12 cellular contexts compared by ENCODE assay signal in genomic region chr3:102181202-102181920, GRCh38.
A peak's percentile ranks its signal among the peaks of the same experiment; 100 is the strongest.
DNase-seq lines count a peak whose midpoint lies in the region; ATAC-seq, FAIRE-seq and TF ChIP-seq lines count a peak whose summit lies in the region.
"Had no signal": no experiment of that assay in that cellular context is flagged by ENCODE, and none has a peak within 500 bp of the region (broad histone marks: within the 10 kb centered on the region; RNA-seq: fewer than 3 reads in every experiment).

No MANE protein-coding gene starts in this region.

- H3K36me3 ChIP-seq in Loucy (ENCODE audit: insufficient read depth, low read length) (no peaks in the 10 kb centered on the region), esophagus squamous epithelium (no peaks in the 10 kb centered on the region)
- H3K36me3 ChIP-seq: neutrophil had no signal

- H3K4me2 ChIP-seq in A549 (peak overlapping the region; percentile 78), Loucy (ENCODE audit: low read depth, low read length, poor library complexity, severe bottlenecking) (peak overlapping the region; percentile 89)

- H4K20me1 ChIP-seq in Loucy (ENCODE audit: insufficient read depth, low read length, poor library complexity, severe bottlenecking): no peaks in the 10 kb centered on the region

- H3K79me2 ChIP-seq in Loucy (ENCODE audit: insufficient read depth, low read length): no peaks in the 10 kb centered on the region

- H3K9me2 ChIP-seq in Loucy (replicated peaks; ENCODE audit: low read depth, low read length): no peaks in the 10 kb centered on the region

- TF ChIP-seq CTCF in A549 (IDR thresholded peaks at IDR 0.05) (no peak), Loucy (conservative IDR thresholded peaks at IDR 0.05; ENCODE audit: low read length) (no peak), esophagus squamous epithelium (IDR thresholded peaks at IDR 0.05) (no peak)

- WGBS in A549 (ENCODE audit: missing lambda C conversion rate): 38% methylated on average over 3 of the region's 3 CpGs
- WGBS in esophagus squamous epithelium, 2 donors: 78% methylated on average over 3 of the region's 3 CpGs

- FAIRE-seq in A549 (lab: Jason Lieb, UNC) (peak; percentile 18), GM19239 (lab: Jason Lieb, UNC) (no peak)

- ATAC-seq in A549 (peak; percentile 52 to 70; a peak in 5 of 6 replicates), GM21390 (IDR thresholded peaks at IDR 0.05; ENCODE audit: unreplicated experiment) (no peak)
- no peak for ATAC-seq in activated CD8-positive, alpha-beta memory T cell treated with anti-CD3 and anti-CD28 coated beads, Interleukin-2, amount 10 ng/mL, durations not matched to agents 7 days and 5 days
- ATAC-seq: esophagus mucosa had no signal

- CTCF ChIA-PET in A549 (lab: Yijun Ruan, JAX): interaction anchor here (0.8 to 5.0 kb wide), 3 partner anchors 8 to 44 kb away, joined by 3 to 21 read pairs (median 3); no protein-coding TSS in a partner anchor
- CTCF ChIA-PET in activated CD8-positive, alpha-beta memory T cell treated with anti-CD3 and anti-CD28 coated beads, Interleukin-2, amount 10 ng/mL, durations not matched to agents 7 days and 5 days (lab: Charles Lee): no interaction called here

- H3K9me3 ChIP-seq in A549: 0 out of 3 replicates have a peak, but pooled peaks cover 4% of the 10 kb centered on the region
- H3K9me3 ChIP-seq in Loucy (ENCODE audit: insufficient read depth, low read depth, low read length): no peaks in the 10 kb centered on the region
- H3K9me3 ChIP-seq in esophagus squamous epithelium: no peaks in the 10 kb centered on the region
- H3K9me3 ChIP-seq: neutrophil had no signal

- no peak overlapping the region for H2AFZ ChIP-seq in Loucy (ENCODE audit: low read length)

- POLR2A ChIA-PET in A549 (lab: Yijun Ruan, JAX): interaction anchor here (1.7 to 4.6 kb wide), 2 partner anchors 92 to 332 kb away, joined by 6 to 27 read pairs; partner anchors contain the start of gene NFKBIZ

- H3K27ac Mint-ChIP-seq in activated CD8-positive, alpha-beta memory T cell treated with anti-CD3 and anti-CD28 coated beads, Interleukin-2, amount 10 ng/mL, durations not matched to agents 7 days and 5 days: no peak overlapping the region
- H3K27ac Mint-ChIP-seq: CD4-positive, alpha-beta memory T cell had no signal

- TF ChIP-seq POLR2A in A549 (IDR thresholded peaks at IDR 0.05; ENCODE audit: low read length): no peak
- TF ChIP-seq POLR2A in esophagus squamous epithelium (IDR thresholded peaks at IDR 0.05): no peak

- peaks cover 2% of the 10 kb centered on the region for H3K27me3 Mint-ChIP-seq in activated CD8-positive, alpha-beta memory T cell treated with anti-CD3 and anti-CD28 coated beads, Interleukin-2, amount 10 ng/mL, durations not matched to agents 7 days and 5 days

- H3K9ac ChIP-seq in Loucy (ENCODE audit: low read depth, low read length, poor library complexity, severe bottlenecking): peak overlapping the region; percentile 82

- no peak overlapping the region for H3K4me3 Mint-ChIP-seq in activated CD8-positive, alpha-beta memory T cell treated with anti-CD3 and anti-CD28 coated beads, Interleukin-2, amount 10 ng/mL, durations not matched to agents 7 days and 5 days
- H3K4me3 Mint-ChIP-seq: CD4-positive, alpha-beta memory T cell had no signal

- H3K4me3 ChIP-seq in A549: peak overlapping the region; percentile 4; the same call in 1 of the 3 replicates
- H3K4me3 ChIP-seq in Loucy (ENCODE audit: low read length, poor library complexity, severe bottlenecking): peak overlapping the region; percentile 69
- H3K4me3 ChIP-seq in esophagus squamous epithelium: no peak overlapping the region

- no peaks in the 10 kb centered on the region for H3K4me1 Mint-ChIP-seq in activated CD8-positive, alpha-beta memory T cell treated with anti-CD3 and anti-CD28 coated beads, Interleukin-2, amount 10 ng/mL, durations not matched to agents 7 days and 5 days

- peaks cover 21% of the 10 kb centered on the region for H3F3A ChIP-seq in Loucy (ENCODE audit: low read depth)

- no peaks in the 10 kb centered on the region for H3K9me3 Mint-ChIP-seq in activated CD8-positive, alpha-beta memory T cell treated with anti-CD3 and anti-CD28 coated beads, Interleukin-2, amount 10 ng/mL, durations not matched to agents 7 days and 5 days (ENCODE audit: low read depth)

- DNase-seq in A549 (ENCODE audit: low read depth in 1 of 2, low spot score in 1 of 2): peak in 1 of 2 experiments; percentile 75
- no peak for DNase-seq in esophagus squamous epithelium (lab: John Stamatoyannopoulos, UW)
- peak; percentile 75 for DNase-seq in myocyte (ENCODE audit: low read depth)
- no peak for DNase-seq in NCI-H2081 treated with DMSO at 0.1 percent for 48 hours (lab: John Stamatoyannopoulos, UW)
- no peak for DNase-seq in activated CD8-positive, alpha-beta memory T cell treated with anti-CD3 and anti-CD28 coated beads, Interleukin-2, amount 10 ng/mL, durations not matched to agents 7 days and 5 days
- DNase-seq in GM19239 (ENCODE audit: insufficient read length, low spot score): no peak
- DNase-seq: activated T-cell treated with anti-CD3 and anti-CD28 coated beads for 4 hours; CD4-positive, alpha-beta memory T cell had no signal

- TF ChIP-seq RAD21 in A549 (conservative IDR thresholded peaks at IDR 0.05 in 1 of 2, IDR thresholded peaks at IDR 0.05 in 1 of 2): no peak

- no peaks in the 10 kb centered on the region for H3K27me3 ChIP-seq in Loucy (ENCODE audit: insufficient read depth, low read length, poor library complexity, severe bottlenecking)
- H3K27me3 ChIP-seq in esophagus squamous epithelium: no peaks in the 10 kb centered on the region

- peak overlapping the region; percentile 77 to 85 for H3K27ac ChIP-seq in A549
- H3K27ac ChIP-seq in esophagus squamous epithelium: peak overlapping the region in 3 of 4 donors; percentile 5 to 59 (median 56)
- H3K27ac ChIP-seq: neutrophil had no signal

- H3K4me1 ChIP-seq in A549 (peaks cover 56% of the 10 kb centered on the region), Loucy (ENCODE audit: insufficient read depth, low read length, poor library complexity, severe bottlenecking) (peaks cover 60% of the 10 kb centered on the region), esophagus squamous epithelium (peaks cover 0 to 50% (median 33%) of the 10 kb centered on the region in 3 donors)

- intact Hi-C loops in esophagus squamous epithelium (cut with DNase I): no loop called here

- H3K36me3 Mint-ChIP-seq in activated CD8-positive, alpha-beta memory T cell treated with anti-CD3 and anti-CD28 coated beads, Interleukin-2, amount 10 ng/mL, durations not matched to agents 7 days and 5 days: no peaks in the 10 kb centered on the region
- H3K36me3 Mint-ChIP-seq: CD4-positive, alpha-beta memory T cell had no signal

- no peak for TF ChIP-seq EP300 in A549 (IDR thresholded peaks at IDR 0.05)

TF ChIP-seq in A549, 52 proteins besides CTCF, POLR2A, EP300 and RAD21:
- 0 out of 2 replicates have a peak, but pooled peaks have one; percentile 52 for TF ChIP-seq HOXB13 (CRISPR knock-in tag; IDR thresholded peaks at IDR 0.05; ENCODE audit: low read depth)
- TF ChIP-seq CHD2 (IDR thresholded peaks at IDR 0.05; ENCODE audit: low read length, partially characterized antibody): no peak
- TF ChIP-seq NR3C1 (IDR thresholded peaks at IDR 0.05): no peak
- TF ChIP-seq CEBPB (IDR thresholded peaks at IDR 0.05): peak; percentile 45 to 62; a peak in 2 of 4 replicates
- no peak for TF ChIP-seq KDM5A (IDR thresholded peaks at IDR 0.05)
- 0 out of 2 replicates have a peak, but pooled peaks have one; percentile 70 for TF ChIP-seq HOXB5 (CRISPR knock-in tag; IDR thresholded peaks at IDR 0.05)
- TF ChIP-seq KDM1A (IDR thresholded peaks at IDR 0.05; ENCODE audit: low read depth): no peak
- no peak for TF ChIP-seq ZSCAN20 (CRISPR knock-in tag; IDR thresholded peaks at IDR 0.05)
TF ChIP-seq in A549: peak in this region for 3.

Comparison
In these comparisons a context has a peak if more than half of its experiments do, and no peak if none do; other contexts are left out.
1. ATAC-seq: peak in A549 (2 of 2); none in activated CD8-positive, alpha-beta memory T cell treated with anti-CD3 and anti-CD28 coated beads, Interleukin-2, amount 10 ng/mL, durations not matched to agents 7 days and 5 days (single experiment) and GM21390 (single experiment).
2. H3K4me3 ChIP-seq: peak in A549 (single experiment) and Loucy (single experiment); none in esophagus squamous epithelium (0 of 4).